In genomic region chr4:81470456-81471327, GRCh38 we compare ENCODE assay signal across 8 cellular contexts. TPM values are rescaled to one million over a fixed set of nuclear protein-coding genes. Genes with fewer than 3 reads are reported as not detected.
DNase-seq lines count a peak whose midpoint lies in the region; ATAC-seq, FAIRE-seq and TF ChIP-seq lines count a peak whose summit lies in the region.

No MANE protein-coding gene starts in this region.

- H3K4me2 ChIP-seq in K562 (ENCODE audit: insufficient read depth, low read length): peak overlapping the region; percentile 78

- H3K27me3 ChIP-seq in K562 (ENCODE audit: control insufficient read depth in 2 of 2, insufficient read depth in 2 of 2, low read length in 2 of 2): peaks cover 17 to 24% of the 10 kb centered on the region in 2 experiments
- no peaks in the 10 kb centered on the region for H3K27me3 ChIP-seq in rectal smooth muscle tissue (ENCODE audit: control insufficient read depth, insufficient read depth, low read length)

- no peaks in the 10 kb centered on the region for H3K36me3 Mint-ChIP-seq in T-cell

- POLR2A ChIA-PET in T-cell (lab: Charles Lee) (interaction anchor here (0.6 to 4.0 kb wide), 25 partner anchors 9 to 1290 kb away, joined by 3 to 67 read pairs (median 4); no protein-coding TSS in a partner anchor), K562 (lab: Yijun Ruan, JAX) (interaction anchor here (0.6 kb wide), 1 partner anchor 1406 kb away, joined by 3 read pairs; no protein-coding TSS in a partner anchor)

- CTCF ChIA-PET in T-cell (lab: Charles Lee): interaction anchor here (0.6 to 5.0 kb wide), 15 partner anchors 20 to 992 kb away, joined by 3 to 52 read pairs (median 6); no protein-coding TSS in a partner anchor
- CTCF ChIA-PET in K562 (lab: Yijun Ruan, JAX; ENCODE audit: low intra/inter-chr PET ratio): interaction anchor here (0.5 kb wide), 1 partner anchor 73 kb away, joined by 3 read pairs; no protein-coding TSS in a partner anchor

- no peaks in the 10 kb centered on the region for H3K79me2 ChIP-seq in K562 (ENCODE audit: control insufficient read depth, insufficient read depth, low read length)

- no peak for TF ChIP-seq RAD21 in K562 (CRISPR knock-in tag; conservative IDR thresholded peaks at IDR 0.05 in 1 of 2, IDR thresholded peaks at IDR 0.05 in 1 of 2)

- H3K9me1 ChIP-seq in K562 (ENCODE audit: control insufficient read depth, insufficient read depth, low read length): no peaks in the 10 kb centered on the region

- no peak for FAIRE-seq in K562 (lab: Jason Lieb, UNC)

- H3K27me3 Mint-ChIP-seq in T-cell: no peaks in the 10 kb centered on the region

- no peak overlapping the region for H3K27ac ChIP-seq in K562 (ENCODE audit: extremely low read depth, low read depth, low read length)
- peak overlapping the region; percentile 75 for H3K27ac ChIP-seq in rectal smooth muscle tissue (ENCODE audit: low read depth, low read length)

- H3K9ac ChIP-seq in K562 (ENCODE audit: insufficient read depth in 1 of 2, low read depth in 2 of 2, low read length in 2 of 2) (peak overlapping the region; percentile 15 to 16; a peak in 2 of 4 replicates), rectal smooth muscle tissue (ENCODE audit: low read length) (peak overlapping the region; percentile 57)

- no peak for TF ChIP-seq POLR2A in K562 (conservative IDR thresholded peaks at IDR 0.05)

- H3K4me3 ChIP-seq in K562 (peak overlapping the region; percentile 64), iPS-11a (ENCODE audit: low read depth, low read length) (peak overlapping the region; percentile 77), rectal smooth muscle tissue (ENCODE audit: low read length) (peak overlapping the region; percentile 83)

- ATAC-seq in T-cell (replicated peaks in 1 of 4) (no peak), K562 (no peak), HG03108 (IDR thresholded peaks at IDR 0.05; ENCODE audit: unreplicated experiment) (no peak), HG03039 (IDR thresholded peaks at IDR 0.05; ENCODE audit: unreplicated experiment) (no peak)

- no peaks in the 10 kb centered on the region for H4K20me1 ChIP-seq in K562 (replicated peaks; ENCODE audit: control insufficient read depth, insufficient read depth, low read length)

- WGBS in K562 (ENCODE audit: insufficient coverage, low coverage, missing lambda C conversion rate): 3% methylated on average over 31 of the region's 32 CpGs

- intact Hi-C loops in K562 (cut with micrococcal nuclease): loop anchor here (1.0 kb wide), 1 partner anchor 732 kb away; no protein-coding TSS in a partner anchor

- peaks cover 40 to 58% (median 43%) of the 10 kb centered on the region in 3 donors for H3K4me1 Mint-ChIP-seq in T-cell

- peak overlapping the region; percentile 87 for H2AFZ ChIP-seq in K562 (ENCODE audit: low read depth, low read length)

- in situ Hi-C loops in K562 (cut with MboI): no loop called here

- DNase-seq in NCI-H1436 treated with DMSO at 0.1 percent for 48 hours (lab: John Stamatoyannopoulos, UW): peak; percentile 37
- DNase-seq in NCI-H1436 (lab: John Stamatoyannopoulos, UW): no peak
- peak in 31 of 34 experiments; percentile 14 to 52 (median 37) for DNase-seq in T-cell
- peak in 1 of 4 experiments; percentile 7 for DNase-seq in K562 (ENCODE audit: extremely low read depth in 1 of 4, low spot score in 3 of 4)

- H3K4me3 Mint-ChIP-seq in T-cell: peak overlapping the region; percentile 89 to 98 (median 97)

- H3K4me1 ChIP-seq in K562 (replicated peaks in 1 of 2; ENCODE audit: control insufficient read depth in 2 of 2, insufficient read depth in 2 of 2, low read length in 2 of 2) (peaks cover 19% of the 10 kb centered on the region in 2 experiments; a peak in 4 of 5 replicates), rectal smooth muscle tissue (ENCODE audit: control insufficient read depth, insufficient read depth, low read length) (peaks cover 22% of the 10 kb centered on the region)

- no peaks in the 10 kb centered on the region for H3K9me3 ChIP-seq in K562 (replicated peaks; ENCODE audit: control insufficient read depth, insufficient read depth, low read depth, low read length)

- H3K9me3 Mint-ChIP-seq in T-cell: no peaks in the 10 kb centered on the region

- BruUV-seq in K562 (replicated peaks; lab: Mats Ljungman, UMichigan): no TSS peak

- TF ChIP-seq EP300 in K562 (IDR thresholded peaks at IDR 0.05; ENCODE audit: low read length): no peak

- peak overlapping the region; percentile 89 to 90 for H3K27ac Mint-ChIP-seq in T-cell

- H3K36me3 ChIP-seq in K562 (ENCODE audit: control insufficient read depth, insufficient read depth, low read length): no peaks in the 10 kb centered on the region
- no peaks in the 10 kb centered on the region for H3K36me3 ChIP-seq in rectal smooth muscle tissue (ENCODE audit: control insufficient read depth, insufficient read depth, low read length)

- TF ChIP-seq CTCF in K562 (IDR thresholded peaks at IDR 0.05 in 2 of 3, conservative IDR thresholded peaks at IDR 0.05 in 1 of 3; ENCODE audit: insufficient read depth in 2 of 3, low read depth in 1 of 3, low read length in 3 of 3): no peak

TF ChIP-seq in K562, 482 proteins besides CTCF, POLR2A, EP300 and RAD21:
- TF ChIP-seq PHF8 (IDR thresholded peaks at IDR 0.05; ENCODE audit: borderline replicate concordance, low read length) (0 out of 2 replicates have a peak, but pooled peaks have one; percentile 1), MEF2D (tag; conservative IDR thresholded peaks at IDR 0.05; ENCODE audit: low read depth) (0 out of 2 replicates have a peak, but pooled peaks have one; percentile 45), USF1 (CRISPR knock-in tag; IDR thresholded peaks at IDR 0.05) (peak; percentile 50; the same call in 1 of the 2 replicates), ZNF239 (CRISPR knock-in tag; IDR thresholded peaks at IDR 0.05) (no peak)

RNA-seq across cellular contexts. Expression of gene RASGEF1B, which starts 1.0 kb away (rescaled TPM):
- 10 to 100 TPM in 2 of 5 donors, 1 to 10 TPM in 3; 7.3 to 54.0 (median 8.1) TPM for total RNA-seq in T-cell
- total RNA-seq in K562 (2011; cell fraction: chromatin; rRNA removed; ENCODE audit: low replicate concordance): 0.84 and 1.1 TPM in 2 replicates
- total RNA-seq in K562 (2011; cell fraction: nucleolus; rRNA removed): 0.50 and 1.1 TPM in 2 replicates
- total RNA-seq in K562 (2011; cell fraction: nucleoplasm; rRNA removed): 1.0 and 1.6 TPM in 2 replicates
- 0.08 and 0.23 TPM in 2 replicates for total RNA-seq in K562 (2014; rRNA removed)
- total RNA-seq in K562 (2014; rRNA removed; fragmentation: Illumina TruSeq; extraction: Trizol): 0.15 and 0.38 TPM in 2 replicates
- total RNA-seq in K562 (2015; rRNA removed; fragmentation: Illumina TruSeq; extraction: Trizol): 0.33 and 0.41 TPM in 2 replicates
- total RNA-seq in K562 (2021): 0.35 and 0.42 TPM in 2 replicates
- polyA plus RNA-seq in K562 (2011; rRNA removed): 0.57 and 0.76 TPM in 2 replicates
- polyA plus RNA-seq in K562 (2011; cell fraction: cytosol; rRNA removed): 0.19 and 0.72 TPM in 2 replicates
- 1.2 and 1.7 TPM in 2 replicates for polyA plus RNA-seq in K562 (2011; cell fraction: nucleus; rRNA removed)
- polyA plus RNA-seq in K562 (2012): 0.26 and 0.27 TPM in 2 replicates
- 0.10 and 0.22 TPM in 2 replicates for polyA plus RNA-seq in K562 (2014; fragmentation: Illumina TruSeq; extraction: Trizol)
- polyA plus RNA-seq in K562 (2014; fragmentation: Nextera tagmentation; extraction: Ambion mirVana): under 1 TPM; 0.04 to 0.20 TPM
- polyA plus RNA-seq in K562 (2014; rRNA removed): 0.12 and 0.35 TPM in 2 replicates
- polyA minus RNA-seq in K562 (2011; rRNA and poly(A)+ RNA removed): 1.9 and 4.0 TPM in 2 replicates
- 1.3 and 1.7 TPM in 2 replicates for polyA minus RNA-seq in K562 (2011; cell fraction: cytosol; rRNA and poly(A)+ RNA removed)
- 1.9 and 4.8 TPM in 2 replicates for polyA minus RNA-seq in K562 (2011; cell fraction: nucleus; rRNA and poly(A)+ RNA removed)
